15 cellular contexts compared by ENCODE assay signal in the genomic region with DNA sequence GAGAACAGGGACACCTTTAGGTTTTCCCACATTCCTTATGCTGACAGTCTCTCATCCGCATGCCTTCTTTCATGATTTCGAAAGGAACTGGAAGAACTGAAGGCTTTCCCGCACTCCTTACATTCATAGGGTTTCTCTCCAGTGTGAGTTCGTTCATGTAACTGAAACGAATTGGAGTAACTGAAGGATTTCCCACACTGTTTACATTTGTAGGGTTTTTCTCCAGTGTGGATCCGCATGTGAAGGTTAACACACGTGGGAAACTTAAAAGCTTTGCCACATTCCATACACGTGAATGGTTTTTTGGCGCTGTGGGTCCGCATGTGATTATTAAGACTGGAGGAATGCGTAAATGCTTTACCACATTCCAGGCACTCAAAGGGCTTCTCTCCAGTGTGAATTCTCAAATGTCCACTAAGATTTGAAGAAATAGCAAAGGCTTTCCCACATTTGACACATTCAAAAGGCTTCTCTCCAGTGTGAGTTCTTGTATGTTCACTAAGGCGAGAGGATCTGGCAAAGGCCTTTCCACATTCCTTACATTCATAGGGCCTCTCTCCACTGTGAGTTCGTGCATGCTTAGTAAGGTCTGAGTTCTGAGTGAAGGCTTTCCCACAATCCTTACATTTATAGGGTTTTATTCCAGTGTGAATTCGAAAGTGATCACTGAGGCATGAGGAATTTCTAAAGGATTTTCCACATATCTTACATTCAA.
"Had no signal": no experiment of that assay in that cellular context is flagged by ENCODE, and none has a peak within 500 bp of the region (broad histone marks: within the 10 kb centered on the region; RNA-seq: fewer than 3 reads in every experiment).

No MANE protein-coding gene starts in this region.

- H3K4me2 ChIP-seq: hepatocyte, neural progenitor cell had no signal

- H3K4me1 Mint-ChIP-seq: neural progenitor cell; stimulated activated memory B cell treated with anti-CD40 and anti-IgM and Interleukin-4, amounts not matched to agents 10 μg/mL and 1 μg/mL and 100 μg/mL, for 72 hours had no signal

- H3K27me3 Mint-ChIP-seq: stimulated activated memory B cell treated with anti-CD40 and anti-IgM and Interleukin-4, amounts not matched to agents 10 μg/mL and 1 μg/mL and 100 μg/mL, for 72 hours had no signal

- H3K27me3 ChIP-seq: cardiac muscle cell, esophagus muscularis mucosa, hepatocyte, neural progenitor cell, tibial nerve, vagina had no signal

- H3K4me3 Mint-ChIP-seq: neural progenitor cell; stimulated activated memory B cell treated with anti-CD40 and anti-IgM and Interleukin-4, amounts not matched to agents 10 μg/mL and 1 μg/mL and 100 μg/mL, for 72 hours had no signal

- DNase-seq: activated CD4-positive, alpha-beta T cell treated with anti-CD3 and anti-CD28 coated beads for 1 hour; activated CD4-positive, alpha-beta T cell treated with anti-CD3 and anti-CD28 coated beads, Interleukin-2, amount 50 U/mL, for 4 hours; activated naive CD4-positive, alpha-beta T cell; activated T-cell treated with anti-CD3 and anti-CD28 coated beads for 4 hours; kidney glomerular epithelial cell; T-helper 1 cell; T1000 had no signal

- H3K4me3 ChIP-seq: cardiac muscle cell, hepatocyte, neural progenitor cell, tibial nerve, vagina had no signal

- H3K79me2 ChIP-seq: hepatocyte had no signal

- H3K9ac ChIP-seq: neural progenitor cell had no signal

- H2AFZ ChIP-seq: hepatocyte, neural progenitor cell had no signal

- H3K4me1 ChIP-seq: esophagus muscularis mucosa, neural progenitor cell, tibial nerve, vagina had no signal

- ATAC-seq: stimulated activated memory B cell treated with anti-CD40 and anti-IgM and Interleukin-4, amounts not matched to agents 10 μg/mL and 1 μg/mL and 100 μg/mL, for 72 hours had no signal

- H3K27ac ChIP-seq: cardiac muscle cell, esophagus muscularis mucosa, hepatocyte, neural progenitor cell, tibial nerve, vagina, VCaP had no signal

- H3K27ac Mint-ChIP-seq: neural progenitor cell; stimulated activated memory B cell treated with anti-CD40 and anti-IgM and Interleukin-4, amounts not matched to agents 10 μg/mL and 1 μg/mL and 100 μg/mL, for 72 hours had no signal
